8 cellular contexts compared by ENCODE assay signal in genomic region chr11:87036756-87037449, GRCh38. TPM values are rescaled to one million over a fixed set of nuclear protein-coding genes. Genes with fewer than 3 reads are reported as not detected.
DNase-seq lines count a peak whose midpoint lies in the region; ATAC-seq, FAIRE-seq and TF ChIP-seq lines count a peak whose summit lies in the region.

No MANE protein-coding gene starts in this region.

- H3K27me3 ChIP-seq in AG04450 (ENCODE audit: control insufficient read depth, insufficient read depth, low read length) (no peaks in the 10 kb centered on the region), stomach smooth muscle (ENCODE audit: control insufficient read depth in 1 of 2, insufficient read depth in 2 of 2, low read length in 2 of 2) (no peaks in the 10 kb centered on the region)

- POLR2A ChIA-PET in AG04450 (lab: Yijun Ruan, JAX) = interaction anchor here (0.6 to 1.2 kb wide), 2 partner anchors 69 to 81 kb away, joined by 4 read pairs; partner anchors contain the start of gene FZD4

- no peak for TF ChIP-seq CTCF in AG04450 (IDR thresholded peaks at IDR 0.05; ENCODE audit: low read depth, low read length)

- H3K9me3 ChIP-seq in AG04450 (ENCODE audit: control insufficient read depth, insufficient read depth, low read length) (no peaks in the 10 kb centered on the region), stomach smooth muscle (ENCODE audit: control insufficient read depth in 2 of 2, low read length in 2 of 2) (no peaks in the 10 kb centered on the region)

- H3K4me3 ChIP-seq in AG04450 (ENCODE audit: low read depth, low read length) = peak overlapping the region; percentile 91
- H3K4me3 ChIP-seq in stomach smooth muscle (ENCODE audit: low read length in 2 of 2) = peak overlapping the region; percentile 88

- H3K27ac ChIP-seq in AG04450 (ENCODE audit: low read depth, low read length) (no peak overlapping the region), stomach smooth muscle (ENCODE audit: low read length) (peak overlapping the region; percentile 60)

- H3K9ac ChIP-seq in stomach smooth muscle (ENCODE audit: low read length in 2 of 2) = peak overlapping the region; percentile 78

- ATAC-seq in GM18873 (IDR thresholded peaks at IDR 0.05; ENCODE audit: low FRiP score, unreplicated experiment) = peak; percentile 6
- ATAC-seq in HG03354 (IDR thresholded peaks at IDR 0.05; ENCODE audit: poor library complexity, severe bottlenecking, unreplicated experiment) = peak; percentile 14

- TF ChIP-seq POLR2A in H54 (IDR thresholded peaks at IDR 0.05; ENCODE audit: low read depth, low read length) = no peak

- CTCF ChIA-PET in AG04450 (lab: Charles Lee) = interaction anchor here (1.1 to 1.7 kb wide), 3 partner anchors 61 to 254 kb away, joined by 3 to 5 read pairs (median 5); no protein-coding TSS in a partner anchor

- DNase-seq in AG04450 (ENCODE audit: low read depth, low spot score) (no peak), amniotic epithelial cell (ENCODE audit: low read depth) (peak; percentile 14), frontal cortex (ENCODE audit: low spot score in 2 of 2) (no peak), H54 (ENCODE audit: insufficient read length, low spot score) (no peak)

- no peaks in the 10 kb centered on the region for H3K36me3 ChIP-seq in stomach smooth muscle (ENCODE audit: control insufficient read depth in 2 of 2, insufficient read depth in 2 of 2, low read length in 2 of 2)

- peak; percentile 72 for FAIRE-seq in islet of Langerhans (lab: Jason Lieb, UNC)
- FAIRE-seq in frontal cortex (lab: Jason Lieb, UNC) = no peak
- no peak for FAIRE-seq in H54 (lab: Jason Lieb, UNC)

- H3K4me1 ChIP-seq in stomach smooth muscle (ENCODE audit: control insufficient read depth, insufficient read depth, low read length) = peaks cover 18% of the 10 kb centered on the region

RNA-seq across cellular contexts. Expression of gene TMEM135, which starts 0.8 kb away (rescaled TPM):
- polyA plus RNA-seq in AG04450 (2011; rRNA removed) = 9.5 and 12.6 TPM in 2 replicates
- polyA minus RNA-seq in AG04450 (2011; rRNA and poly(A)+ RNA removed) = 12.3 and 13.9 TPM in 2 replicates
- total RNA-seq in frontal cortex = 37.5 TPM
